ENCODE assay signal across 1 cellular context in the genomic region with DNA sequence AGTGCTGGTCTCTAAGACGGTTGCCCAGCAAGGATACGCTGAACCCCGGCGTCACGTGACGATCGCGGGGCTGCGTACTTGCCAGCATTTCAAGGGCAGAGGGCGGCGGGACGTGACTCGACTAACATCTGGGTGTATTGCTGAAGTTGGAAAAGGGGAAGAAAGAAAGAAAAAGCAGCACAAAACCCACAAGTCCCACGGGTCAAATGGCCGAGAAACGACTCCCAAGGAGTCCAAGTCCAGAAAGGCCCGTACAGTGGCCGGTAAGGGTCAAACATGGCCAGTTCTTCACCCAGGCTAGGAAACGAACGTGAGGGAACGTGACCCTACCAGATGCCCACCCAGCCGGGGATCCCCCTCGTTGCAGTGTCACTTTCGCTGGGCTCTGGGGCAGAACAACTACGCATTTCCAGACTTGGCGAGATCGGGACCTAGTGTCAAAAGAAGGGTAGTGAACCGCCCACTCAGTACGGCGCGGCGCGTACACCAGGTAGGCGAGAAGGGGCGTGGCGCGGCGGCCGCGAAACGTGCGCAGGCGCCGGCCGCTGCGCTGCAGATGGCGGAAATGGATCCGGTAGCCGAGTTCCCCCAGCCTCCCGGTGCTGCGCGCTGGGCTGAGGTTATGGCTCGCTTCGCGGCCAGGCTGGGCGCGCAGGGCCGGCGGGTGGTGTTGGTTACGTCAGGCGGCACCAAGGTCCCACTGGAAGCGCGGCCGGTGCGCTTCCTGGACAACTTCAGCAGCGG.
TF ChIP-seq lines count a peak whose summit lies in the region.

A gene (plus strand): TSS at position 534 of the 744 bp plus-strand sequence. CDS start 23 bp downstream, at position 557.
A gene with protein sequence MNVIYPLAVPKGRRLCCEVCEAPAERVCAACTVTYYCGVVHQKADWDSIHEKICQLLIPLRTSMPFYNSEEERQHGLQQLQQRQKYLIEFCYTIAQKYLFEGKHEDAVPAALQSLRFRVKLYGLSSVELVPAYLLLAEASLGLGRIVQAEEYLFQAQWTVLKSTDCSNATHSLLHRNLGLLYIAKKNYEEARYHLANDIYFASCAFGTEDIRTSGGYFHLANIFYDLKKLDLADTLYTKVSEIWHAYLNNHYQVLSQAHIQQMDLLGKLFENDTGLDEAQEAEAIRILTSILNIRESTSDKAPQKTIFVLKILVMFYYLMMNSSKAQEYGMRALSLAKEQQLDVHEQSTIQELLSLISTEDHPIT (minus strand): TSS at position 13 of the 744 bp plus-strand sequence. CDS start 25 bp downstream, outside the sequence.

TF ChIP-seq in K562, 482 proteins besides CTCF, POLR2A, EP300 and RAD21 (continued from another document and continues in another):
- TF ChIP-seq, protein P1, sequence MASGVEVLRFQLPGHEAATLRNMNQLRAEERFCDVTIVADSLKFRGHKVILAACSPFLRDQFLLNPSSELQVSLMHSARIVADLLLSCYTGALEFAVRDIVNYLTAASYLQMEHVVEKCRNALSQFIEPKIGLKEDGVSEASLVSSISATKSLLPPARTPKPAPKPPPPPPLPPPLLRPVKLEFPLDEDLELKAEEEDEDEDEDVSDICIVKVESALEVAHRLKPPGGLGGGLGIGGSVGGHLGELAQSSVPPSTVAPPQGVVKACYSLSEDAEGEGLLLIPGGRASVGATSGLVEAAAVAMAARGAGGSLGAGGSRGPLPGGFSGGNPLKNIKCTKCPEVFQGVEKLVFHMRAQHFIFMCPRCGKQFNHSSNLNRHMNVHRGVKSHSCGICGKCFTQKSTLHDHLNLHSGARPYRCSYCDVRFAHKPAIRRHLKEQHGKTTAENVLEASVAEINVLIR (CRISPR knock-in tag; IDR thresholded peaks at IDR 0.05), result no peak; the same call in 1 of the 2 replicates
- TF ChIP-seq NR4A1 (CRISPR knock-in tag; IDR thresholded peaks at IDR 0.05), result no peak
- TF ChIP-seq NR4A1 (tag; IDR thresholded peaks at IDR 0.05), result no peak
- TF ChIP-seq, protein P2, sequence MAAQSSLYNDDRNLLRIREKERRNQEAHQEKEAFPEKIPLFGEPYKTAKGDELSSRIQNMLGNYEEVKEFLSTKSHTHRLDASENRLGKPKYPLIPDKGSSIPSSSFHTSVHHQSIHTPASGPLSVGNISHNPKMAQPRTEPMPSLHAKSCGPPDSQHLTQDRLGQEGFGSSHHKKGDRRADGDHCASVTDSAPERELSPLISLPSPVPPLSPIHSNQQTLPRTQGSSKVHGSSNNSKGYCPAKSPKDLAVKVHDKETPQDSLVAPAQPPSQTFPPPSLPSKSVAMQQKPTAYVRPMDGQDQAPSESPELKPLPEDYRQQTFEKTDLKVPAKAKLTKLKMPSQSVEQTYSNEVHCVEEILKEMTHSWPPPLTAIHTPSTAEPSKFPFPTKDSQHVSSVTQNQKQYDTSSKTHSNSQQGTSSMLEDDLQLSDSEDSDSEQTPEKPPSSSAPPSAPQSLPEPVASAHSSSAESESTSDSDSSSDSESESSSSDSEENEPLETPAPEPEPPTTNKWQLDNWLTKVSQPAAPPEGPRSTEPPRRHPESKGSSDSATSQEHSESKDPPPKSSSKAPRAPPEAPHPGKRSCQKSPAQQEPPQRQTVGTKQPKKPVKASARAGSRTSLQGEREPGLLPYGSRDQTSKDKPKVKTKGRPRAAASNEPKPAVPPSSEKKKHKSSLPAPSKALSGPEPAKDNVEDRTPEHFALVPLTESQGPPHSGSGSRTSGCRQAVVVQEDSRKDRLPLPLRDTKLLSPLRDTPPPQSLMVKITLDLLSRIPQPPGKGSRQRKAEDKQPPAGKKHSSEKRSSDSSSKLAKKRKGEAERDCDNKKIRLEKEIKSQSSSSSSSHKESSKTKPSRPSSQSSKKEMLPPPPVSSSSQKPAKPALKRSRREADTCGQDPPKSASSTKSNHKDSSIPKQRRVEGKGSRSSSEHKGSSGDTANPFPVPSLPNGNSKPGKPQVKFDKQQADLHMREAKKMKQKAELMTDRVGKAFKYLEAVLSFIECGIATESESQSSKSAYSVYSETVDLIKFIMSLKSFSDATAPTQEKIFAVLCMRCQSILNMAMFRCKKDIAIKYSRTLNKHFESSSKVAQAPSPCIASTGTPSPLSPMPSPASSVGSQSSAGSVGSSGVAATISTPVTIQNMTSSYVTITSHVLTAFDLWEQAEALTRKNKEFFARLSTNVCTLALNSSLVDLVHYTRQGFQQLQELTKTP (IDR thresholded peaks at IDR 0.05; ENCODE audit: low read depth in 1 of 2, partially characterized antibody in 2 of 2), result no peak
- TF ChIP-seq, protein P3, sequence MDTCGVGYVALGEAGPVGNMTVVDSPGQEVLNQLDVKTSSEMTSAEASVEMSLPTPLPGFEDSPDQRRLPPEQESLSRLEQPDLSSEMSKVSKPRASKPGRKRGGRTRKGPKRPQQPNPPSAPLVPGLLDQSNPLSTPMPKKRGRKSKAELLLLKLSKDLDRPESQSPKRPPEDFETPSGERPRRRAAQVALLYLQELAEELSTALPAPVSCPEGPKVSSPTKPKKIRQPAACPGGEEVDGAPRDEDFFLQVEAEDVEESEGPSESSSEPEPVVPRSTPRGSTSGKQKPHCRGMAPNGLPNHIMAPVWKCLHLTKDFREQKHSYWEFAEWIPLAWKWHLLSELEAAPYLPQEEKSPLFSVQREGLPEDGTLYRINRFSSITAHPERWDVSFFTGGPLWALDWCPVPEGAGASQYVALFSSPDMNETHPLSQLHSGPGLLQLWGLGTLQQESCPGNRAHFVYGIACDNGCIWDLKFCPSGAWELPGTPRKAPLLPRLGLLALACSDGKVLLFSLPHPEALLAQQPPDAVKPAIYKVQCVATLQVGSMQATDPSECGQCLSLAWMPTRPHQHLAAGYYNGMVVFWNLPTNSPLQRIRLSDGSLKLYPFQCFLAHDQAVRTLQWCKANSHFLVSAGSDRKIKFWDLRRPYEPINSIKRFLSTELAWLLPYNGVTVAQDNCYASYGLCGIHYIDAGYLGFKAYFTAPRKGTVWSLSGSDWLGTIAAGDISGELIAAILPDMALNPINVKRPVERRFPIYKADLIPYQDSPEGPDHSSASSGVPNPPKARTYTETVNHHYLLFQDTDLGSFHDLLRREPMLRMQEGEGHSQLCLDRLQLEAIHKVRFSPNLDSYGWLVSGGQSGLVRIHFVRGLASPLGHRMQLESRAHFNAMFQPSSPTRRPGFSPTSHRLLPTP (IDR thresholded peaks at IDR 0.05; ENCODE audit: borderline replicate concordance, extremely low read depth, insufficient read length), result no peak
- no peak for TF ChIP-seq ASH1L (IDR thresholded peaks at IDR 0.05; ENCODE audit: borderline replicate concordance, low read depth, partially characterized antibody)
- TF ChIP-seq KDM4B (IDR thresholded peaks at IDR 0.05; ENCODE audit: borderline replicate concordance in 2 of 2, low read depth in 1 of 2), result peak in 1 of 2 experiments; percentile 61; a peak in 1 of 4 replicates
- TF ChIP-seq, protein P4, sequence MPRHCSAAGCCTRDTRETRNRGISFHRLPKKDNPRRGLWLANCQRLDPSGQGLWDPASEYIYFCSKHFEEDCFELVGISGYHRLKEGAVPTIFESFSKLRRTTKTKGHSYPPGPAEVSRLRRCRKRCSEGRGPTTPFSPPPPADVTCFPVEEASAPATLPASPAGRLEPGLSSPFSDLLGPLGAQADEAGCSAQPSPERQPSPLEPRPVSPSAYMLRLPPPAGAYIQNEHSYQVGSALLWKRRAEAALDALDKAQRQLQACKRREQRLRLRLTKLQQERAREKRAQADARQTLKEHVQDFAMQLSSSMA (CRISPR knock-in tag; IDR thresholded peaks at IDR 0.05), result no peak
- no peak for TF ChIP-seq HDAC6 (IDR thresholded peaks at IDR 0.05; ENCODE audit: low read depth, low read length)
- TF ChIP-seq MAZ (CRISPR knock-in tag; conservative IDR thresholded peaks at IDR 0.05 in 1 of 2, IDR thresholded peaks at IDR 0.05 in 1 of 2), result peak in 1 of 2 experiments; percentile 52; a peak in 1 of 4 replicates
- no peak for TF ChIP-seq ZNF507 (tag; conservative IDR thresholded peaks at IDR 0.05)
- TF ChIP-seq, protein P5, sequence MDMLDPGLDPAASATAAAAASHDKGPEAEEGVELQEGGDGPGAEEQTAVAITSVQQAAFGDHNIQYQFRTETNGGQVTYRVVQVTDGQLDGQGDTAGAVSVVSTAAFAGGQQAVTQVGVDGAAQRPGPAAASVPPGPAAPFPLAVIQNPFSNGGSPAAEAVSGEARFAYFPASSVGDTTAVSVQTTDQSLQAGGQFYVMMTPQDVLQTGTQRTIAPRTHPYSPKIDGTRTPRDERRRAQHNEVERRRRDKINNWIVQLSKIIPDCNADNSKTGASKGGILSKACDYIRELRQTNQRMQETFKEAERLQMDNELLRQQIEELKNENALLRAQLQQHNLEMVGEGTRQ (CRISPR knock-in tag; IDR thresholded peaks at IDR 0.05), result peak; percentile 40
- TF ChIP-seq JUND (IDR thresholded peaks at IDR 0.05; ENCODE audit: borderline replicate concordance, low read depth, low read length), result no peak
- no peak for TF ChIP-seq JUND (tag; IDR thresholded peaks at IDR 0.05; ENCODE audit: borderline replicate concordance, low read depth, low read length)
- TF ChIP-seq TGIF2 (CRISPR knock-in tag; IDR thresholded peaks at IDR 0.05), result no peak
- peak; percentile 87 for TF ChIP-seq PCBP1 (IDR thresholded peaks at IDR 0.05; ENCODE audit: low read depth, low read length, poor library complexity, severe bottlenecking)
- TF ChIP-seq, protein P6, sequence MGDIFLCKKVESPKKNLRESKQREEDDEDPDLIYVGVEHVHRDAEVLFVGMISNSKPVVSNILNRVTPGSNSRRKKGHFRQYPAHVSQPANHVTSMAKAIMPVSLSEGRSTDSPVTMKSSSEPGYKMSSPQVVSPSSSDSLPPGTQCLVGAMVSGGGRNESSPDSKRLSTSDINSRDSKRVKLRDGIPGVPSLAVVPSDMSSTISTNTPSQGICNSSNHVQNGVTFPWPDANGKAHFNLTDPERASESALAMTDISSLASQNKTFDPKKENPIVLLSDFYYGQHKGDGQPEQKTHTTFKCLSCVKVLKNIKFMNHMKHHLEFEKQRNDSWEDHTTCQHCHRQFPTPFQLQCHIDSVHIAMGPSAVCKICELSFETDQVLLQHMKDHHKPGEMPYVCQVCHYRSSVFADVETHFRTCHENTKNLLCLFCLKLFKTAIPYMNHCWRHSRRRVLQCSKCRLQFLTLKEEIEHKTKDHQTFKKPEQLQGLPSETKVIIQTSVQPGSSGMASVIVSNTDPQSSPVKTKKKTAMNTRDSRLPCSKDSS (IDR thresholded peaks at IDR 0.05; ENCODE audit: low read depth, partially characterized antibody), result no peak
- no peak for TF ChIP-seq RBM22 (IDR thresholded peaks at IDR 0.05; ENCODE audit: low read depth, low read length, poor library complexity, severe bottlenecking)
- TF ChIP-seq RBBP5 (IDR thresholded peaks at IDR 0.05; ENCODE audit: borderline replicate concordance, insufficient read depth, low read length, poor library complexity, severe bottlenecking), result peak; percentile 11
- peak; percentile 78; the same call in 1 of the 2 replicates for TF ChIP-seq KLF13 (tag; IDR thresholded peaks at IDR 0.05; ENCODE audit: borderline replicate concordance, low read depth)
- no peak for TF ChIP-seq SETDB1 (IDR thresholded peaks at IDR 0.05; ENCODE audit: low read length)
- TF ChIP-seq, protein P7, sequence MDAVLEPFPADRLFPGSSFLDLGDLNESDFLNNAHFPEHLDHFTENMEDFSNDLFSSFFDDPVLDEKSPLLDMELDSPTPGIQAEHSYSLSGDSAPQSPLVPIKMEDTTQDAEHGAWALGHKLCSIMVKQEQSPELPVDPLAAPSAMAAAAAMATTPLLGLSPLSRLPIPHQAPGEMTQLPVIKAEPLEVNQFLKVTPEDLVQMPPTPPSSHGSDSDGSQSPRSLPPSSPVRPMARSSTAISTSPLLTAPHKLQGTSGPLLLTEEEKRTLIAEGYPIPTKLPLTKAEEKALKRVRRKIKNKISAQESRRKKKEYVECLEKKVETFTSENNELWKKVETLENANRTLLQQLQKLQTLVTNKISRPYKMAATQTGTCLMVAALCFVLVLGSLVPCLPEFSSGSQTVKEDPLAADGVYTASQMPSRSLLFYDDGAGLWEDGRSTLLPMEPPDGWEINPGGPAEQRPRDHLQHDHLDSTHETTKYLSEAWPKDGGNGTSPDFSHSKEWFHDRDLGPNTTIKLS (IDR thresholded peaks at IDR 0.05; ENCODE audit: borderline replicate concordance, low read depth), result no peak
- TF ChIP-seq, protein P8, sequence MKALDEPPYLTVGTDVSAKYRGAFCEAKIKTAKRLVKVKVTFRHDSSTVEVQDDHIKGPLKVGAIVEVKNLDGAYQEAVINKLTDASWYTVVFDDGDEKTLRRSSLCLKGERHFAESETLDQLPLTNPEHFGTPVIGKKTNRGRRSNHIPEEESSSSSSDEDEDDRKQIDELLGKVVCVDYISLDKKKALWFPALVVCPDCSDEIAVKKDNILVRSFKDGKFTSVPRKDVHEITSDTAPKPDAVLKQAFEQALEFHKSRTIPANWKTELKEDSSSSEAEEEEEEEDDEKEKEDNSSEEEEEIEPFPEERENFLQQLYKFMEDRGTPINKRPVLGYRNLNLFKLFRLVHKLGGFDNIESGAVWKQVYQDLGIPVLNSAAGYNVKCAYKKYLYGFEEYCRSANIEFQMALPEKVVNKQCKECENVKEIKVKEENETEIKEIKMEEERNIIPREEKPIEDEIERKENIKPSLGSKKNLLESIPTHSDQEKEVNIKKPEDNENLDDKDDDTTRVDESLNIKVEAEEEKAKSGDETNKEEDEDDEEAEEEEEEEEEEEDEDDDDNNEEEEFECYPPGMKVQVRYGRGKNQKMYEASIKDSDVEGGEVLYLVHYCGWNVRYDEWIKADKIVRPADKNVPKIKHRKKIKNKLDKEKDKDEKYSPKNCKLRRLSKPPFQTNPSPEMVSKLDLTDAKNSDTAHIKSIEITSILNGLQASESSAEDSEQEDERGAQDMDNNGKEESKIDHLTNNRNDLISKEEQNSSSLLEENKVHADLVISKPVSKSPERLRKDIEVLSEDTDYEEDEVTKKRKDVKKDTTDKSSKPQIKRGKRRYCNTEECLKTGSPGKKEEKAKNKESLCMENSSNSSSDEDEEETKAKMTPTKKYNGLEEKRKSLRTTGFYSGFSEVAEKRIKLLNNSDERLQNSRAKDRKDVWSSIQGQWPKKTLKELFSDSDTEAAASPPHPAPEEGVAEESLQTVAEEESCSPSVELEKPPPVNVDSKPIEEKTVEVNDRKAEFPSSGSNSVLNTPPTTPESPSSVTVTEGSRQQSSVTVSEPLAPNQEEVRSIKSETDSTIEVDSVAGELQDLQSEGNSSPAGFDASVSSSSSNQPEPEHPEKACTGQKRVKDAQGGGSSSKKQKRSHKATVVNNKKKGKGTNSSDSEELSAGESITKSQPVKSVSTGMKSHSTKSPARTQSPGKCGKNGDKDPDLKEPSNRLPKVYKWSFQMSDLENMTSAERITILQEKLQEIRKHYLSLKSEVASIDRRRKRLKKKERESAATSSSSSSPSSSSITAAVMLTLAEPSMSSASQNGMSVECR (CRISPR knock-in tag; IDR thresholded peaks at IDR 0.05), result 0 out of 2 replicates have a peak, but pooled peaks have one; percentile 42
- peak; percentile 90; the same call in 1 of the 2 replicates for TF ChIP-seq PHF8 (IDR thresholded peaks at IDR 0.05; ENCODE audit: borderline replicate concordance, low read length)
- TF ChIP-seq ZBTB8A (IDR thresholded peaks at IDR 0.05; ENCODE audit: partially characterized antibody), result no peak
- TF ChIP-seq KLF1 (tag; IDR thresholded peaks at IDR 0.05), result no peak
- TF ChIP-seq ZNF75A (CRISPR knock-in tag; IDR thresholded peaks at IDR 0.05), result no peak
- TF ChIP-seq, protein P9, sequence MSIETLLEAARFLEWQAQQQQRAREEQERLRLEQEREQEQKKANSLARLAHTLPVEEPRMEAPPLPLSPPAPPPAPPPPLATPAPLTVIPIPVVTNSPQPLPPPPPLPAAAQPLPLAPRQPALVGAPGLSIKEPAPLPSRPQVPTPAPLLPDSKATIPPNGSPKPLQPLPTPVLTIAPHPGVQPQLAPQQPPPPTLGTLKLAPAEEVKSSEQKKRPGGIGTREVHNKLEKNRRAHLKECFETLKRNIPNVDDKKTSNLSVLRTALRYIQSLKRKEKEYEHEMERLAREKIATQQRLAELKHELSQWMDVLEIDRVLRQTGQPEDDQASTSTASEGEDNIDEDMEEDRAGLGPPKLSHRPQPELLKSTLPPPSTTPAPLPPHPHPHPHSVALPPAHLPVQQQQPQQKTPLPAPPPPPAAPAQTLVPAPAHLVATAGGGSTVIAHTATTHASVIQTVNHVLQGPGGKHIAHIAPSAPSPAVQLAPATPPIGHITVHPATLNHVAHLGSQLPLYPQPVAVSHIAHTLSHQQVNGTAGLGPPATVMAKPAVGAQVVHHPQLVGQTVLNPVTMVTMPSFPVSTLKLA (conservative IDR thresholded peaks at IDR 0.05), result peak; percentile 48 to 73
- TF ChIP-seq MYNN (IDR thresholded peaks at IDR 0.05), result no peak
- TF ChIP-seq MYNN (CRISPR knock-in tag; IDR thresholded peaks at IDR 0.05), result no peak
- no peak for TF ChIP-seq STAT5A (IDR thresholded peaks at IDR 0.05; ENCODE audit: borderline replicate concordance, low read length)
